Comparison of ENCODE assay signal across 8 cellular contexts in genomic region chrY:19744381-19745378, GRCh38. TPM values are rescaled to one million over a fixed set of nuclear protein-coding genes. Genes with fewer than 3 reads are reported as not detected.
DNase-seq lines count a peak whose midpoint lies in the region; ATAC-seq, FAIRE-seq and TF ChIP-seq lines count a peak whose summit lies in the region.

Gene KDM5D (minus strand): TSS chrY:19744726. CDS start chrY:19744534, 192 bp downstream.

- POLR2A ChIA-PET in endothelial cell of umbilical vein (lab: Charles Lee) = interaction anchor here (0.5 kb wide), 1 partner anchor 1055 kb away, joined by 3 read pairs; no protein-coding TSS in a partner anchor

- intact Hi-C loops in endothelial cell of umbilical vein (cut with micrococcal nuclease) = loop anchor here (5.0 to 10.0 kb wide), 2 partner anchors 142 to 180 kb away; no protein-coding TSS in a partner anchor

- dilution Hi-C loops in endothelial cell of umbilical vein (cut with MboI; ENCODE audit: extremely low pct_ligation_motif_present, low sequenced_read_pairs) = no loop called here

- H3K4me3 Mint-ChIP-seq in T-helper 2 cell treated with Interferon-gamma antibody and Interleukin-4, amounts not matched to agents 5 μg/mL and 100 μg/mL, for 36 hours = peak within 1 kb of the TSS; percentile 93

- H3K9me1 ChIP-seq in endothelial cell of umbilical vein (replicated peaks; ENCODE audit: control insufficient read depth, extremely low read depth, insufficient read depth, low read length) = no peaks in the 10 kb centered on the region

- peaks cover 10% of the 10 kb centered on the region for H3K27me3 Mint-ChIP-seq in T-helper 2 cell treated with Interferon-gamma antibody and Interleukin-4, amounts not matched to agents 5 μg/mL and 100 μg/mL, for 36 hours (ENCODE audit: low read depth)

- peaks cover 8% of the 10 kb centered on the region for H3K9me3 Mint-ChIP-seq in T-helper 2 cell treated with Interferon-gamma antibody and Interleukin-4, amounts not matched to agents 5 μg/mL and 100 μg/mL, for 36 hours

- no peaks in the 10 kb centered on the region for H3K27me3 ChIP-seq in endothelial cell of umbilical vein (ENCODE audit: control insufficient read depth in 2 of 2, insufficient read depth in 2 of 2, low read length in 2 of 2)

- TF ChIP-seq CTCF in endothelial cell of umbilical vein (IDR thresholded peaks at IDR 0.05; ENCODE audit: extremely low read depth in 1 of 2, insufficient read depth in 1 of 2, low read depth in 1 of 2, low read length in 2 of 2) = no peak

- peaks cover 6% of the 10 kb centered on the region for H3K79me2 ChIP-seq in endothelial cell of umbilical vein (ENCODE audit: control insufficient read depth, insufficient read depth, low read length)

- peaks cover 0 to 5% of the 10 kb centered on the region in 2 experiments for H3K36me3 ChIP-seq in endothelial cell of umbilical vein (ENCODE audit: control insufficient read depth in 2 of 2, extremely low read depth in 1 of 2, insufficient read depth in 2 of 2, low read length in 2 of 2)

- ATAC-seq in HG03045 (IDR thresholded peaks at IDR 0.05; ENCODE audit: unreplicated experiment) = peak; percentile 76
- no peak for ATAC-seq in GM19395 (IDR thresholded peaks at IDR 0.05; ENCODE audit: unreplicated experiment)

- CTCF ChIA-PET in endothelial cell of umbilical vein (lab: Charles Lee) = no interaction called here

- H3K4me2 ChIP-seq in endothelial cell of umbilical vein (ENCODE audit: insufficient read depth, low read length) = peak within 1 kb of the TSS; percentile 82

- FAIRE-seq in endothelial cell of umbilical vein (lab: Jason Lieb, UNC) = peak; percentile 78

- H3K4me1 ChIP-seq in endothelial cell of umbilical vein (ENCODE audit: control insufficient read depth, extremely low read depth, insufficient read depth, low read length) = peaks cover 5% of the 10 kb centered on the region

- H2AFZ ChIP-seq in endothelial cell of umbilical vein (ENCODE audit: low read depth, low read length) = peak within 1 kb of the TSS; percentile 95

- peak within 1 kb of the TSS; percentile 90 for H3K9ac ChIP-seq in endothelial cell of umbilical vein (replicated peaks; ENCODE audit: extremely low read depth, insufficient read depth, low read length)

- BruUV-seq in endothelial cell of umbilical vein (replicated peaks; lab: Mats Ljungman, UMichigan) = TSS peak; percentile 75

- no peaks in the 10 kb centered on the region for H3K9me3 ChIP-seq in endothelial cell of umbilical vein (replicated peaks; ENCODE audit: control insufficient read depth, insufficient read depth, low read length)

- H3K36me3 Mint-ChIP-seq in T-helper 2 cell treated with Interferon-gamma antibody and Interleukin-4, amounts not matched to agents 5 μg/mL and 100 μg/mL, for 36 hours (ENCODE audit: low read depth) = peaks cover 25% of the 10 kb centered on the region

- no peaks in the 10 kb centered on the region for H4K20me1 ChIP-seq in endothelial cell of umbilical vein (replicated peaks; ENCODE audit: control insufficient read depth, extremely low read depth, insufficient read depth, low read length)

- peak within 1 kb of the TSS; percentile 54 to 97 (median 77) for H3K4me3 ChIP-seq in endothelial cell of umbilical vein (replicated peaks in 1 of 3; ENCODE audit: insufficient read depth in 1 of 3, low read depth in 1 of 3, low read length in 3 of 3)

- H3K27ac Mint-ChIP-seq in T-helper 2 cell treated with Interferon-gamma antibody and Interleukin-4, amounts not matched to agents 5 μg/mL and 100 μg/mL, for 36 hours = peak within 1 kb of the TSS; percentile 96

- peak; percentile 76 for DNase-seq in COR-L47 (lab: John Stamatoyannopoulos, UW)
- DNase-seq in T-helper 2 cell treated with Interferon-gamma antibody and Interleukin-4, amounts not matched to agents 5 μg/mL and 100 μg/mL, for 36 hours (ENCODE audit: low spot score) = peak; percentile 52
- DNase-seq in endothelial cell of umbilical vein (ENCODE audit: low read depth, low spot score) = peak; percentile 79
- DNase-seq in pulmonary artery endothelial cell (ENCODE audit: low read depth, low spot score) = no peak
- no peak for DNase-seq in DMS53 treated with DMSO at 0.1 percent for 48 hours (lab: John Stamatoyannopoulos, UW; ENCODE audit: unreplicated experiment)
- no peak for DNase-seq in HT-29 (ENCODE audit: low spot score)

- H3K27ac ChIP-seq in endothelial cell of umbilical vein (ENCODE audit: insufficient read depth, low read depth, low read length) = peak within 1 kb of the TSS; percentile 86

- TF ChIP-seq POLR2A in endothelial cell of umbilical vein (IDR thresholded peaks at IDR 0.05; ENCODE audit: low read depth, low read length) = no peak

- H3K4me1 Mint-ChIP-seq in T-helper 2 cell treated with Interferon-gamma antibody and Interleukin-4, amounts not matched to agents 5 μg/mL and 100 μg/mL, for 36 hours (ENCODE audit: low read depth) = peaks cover 11% of the 10 kb centered on the region

TF ChIP-seq in endothelial cell of umbilical vein, 7 proteins besides CTCF, POLR2A, EP300 and RAD21:
- no peak for TF ChIP-seq EZH2 (IDR thresholded peaks at IDR 0.05; ENCODE audit: borderline replicate concordance, low read depth, low read length, severe bottlenecking)
- TF ChIP-seq MAX (IDR thresholded peaks at IDR 0.05; ENCODE audit: insufficient read depth, insufficient read length) = no peak
- no peak for TF ChIP-seq FOS (IDR thresholded peaks at IDR 0.05; ENCODE audit: borderline replicate concordance, insufficient read depth, low read length)
- TF ChIP-seq MYC (IDR thresholded peaks at IDR 0.05; ENCODE audit: low read depth, low read length) = no peak
- no peak for TF ChIP-seq POLR2AphosphoS5 (IDR thresholded peaks at IDR 0.05; ENCODE audit: insufficient read depth, low read depth, low read length)
- no peak for TF ChIP-seq GATA2 (IDR thresholded peaks at IDR 0.05; ENCODE audit: insufficient read depth, insufficient read length, low read depth, low read length)
- TF ChIP-seq JUN (IDR thresholded peaks at IDR 0.05; ENCODE audit: borderline replicate concordance, insufficient read depth, insufficient read length, low read depth) = no peak

RNA-seq across cellular contexts. Expression of gene KDM5D, which starts in this region (rescaled TPM):
- 38.0 and 40.2 TPM in 2 replicates for total RNA-seq in endothelial cell of umbilical vein
- polyA plus RNA-seq in endothelial cell of umbilical vein = 30.3 and 31.3 TPM in 2 replicates
- polyA plus RNA-seq in endothelial cell of umbilical vein (2011; cell fraction: cytosol; rRNA removed) = 10.9 and 14.3 TPM in 2 replicates
- 173 and 176 TPM in 2 replicates for polyA plus RNA-seq in endothelial cell of umbilical vein (2011; cell fraction: nucleus; rRNA removed)
- 17.1 and 18.6 TPM in 2 replicates for polyA plus RNA-seq in endothelial cell of umbilical vein (2012)
- polyA minus RNA-seq in endothelial cell of umbilical vein = 54.9 and 63.5 TPM in 2 replicates
- not detected for polyA minus RNA-seq in endothelial cell of umbilical vein (2011; cell fraction: cytosol; rRNA and poly(A)+ RNA removed)
- 85.0 and 98.7 TPM in 2 replicates for polyA minus RNA-seq in endothelial cell of umbilical vein (2011; cell fraction: nucleus; rRNA and poly(A)+ RNA removed)
- total RNA-seq in pulmonary artery endothelial cell = 19.3 and 29.5 TPM in 2 replicates
- not detected in 2 replicates for total RNA-seq in HT-29 (2014; rRNA removed; shearing (Covaris generic))

Comparison
In these comparisons a context has a peak if more than half of its experiments do, and no peak if none do; other contexts are left out.
1. DNase-seq: peak in COR-L47 (single experiment), T-helper 2 cell treated with Interferon-gamma antibody and Interleukin-4, amounts not matched to agents 5 μg/mL and 100 μg/mL, for 36 hours (single experiment) and endothelial cell of umbilical vein (single experiment); none in pulmonary artery endothelial cell (single experiment), DMS53 treated with DMSO at 0.1 percent for 48 hours (single experiment) and HT-29 (single experiment).